ENCODE assay signal across 33 cellular contexts in genomic region chr6:50826803-50827202, GRCh38. TPM values are rescaled to one million over a fixed set of nuclear protein-coding genes. Genes with fewer than 3 reads are reported as not detected.
DNase-seq lines count a peak whose midpoint lies in the region; ATAC-seq, FAIRE-seq and TF ChIP-seq lines count a peak whose summit lies in the region.
"Had no signal": no experiment of that assay in that cellular context is flagged by ENCODE, and none has a peak within 500 bp of the region (broad histone marks: within the 10 kb centered on the region; RNA-seq: fewer than 3 reads in every experiment).

No MANE protein-coding gene starts in this region.

- CTCF ChIA-PET in A673 (lab: Charles Lee) (no interaction called here), PC-3 (lab: Charles Lee) (no interaction called here)

- H3K4me2 ChIP-seq in PC-3 (ENCODE audit: low read length) (peak overlapping the region; percentile 10; the same call in 1 of the 2 replicates), keratinocyte (ENCODE audit: control insufficient read depth, extremely low read depth, insufficient read depth, low read depth, low read length) (peak overlapping the region; percentile 18)
- H3K4me2 ChIP-seq: smooth muscle cell had no signal

- peak overlapping the region; percentile 63 for H2AFZ ChIP-seq in PC-3 (ENCODE audit: low read length)
- peak overlapping the region; percentile 39 for H2AFZ ChIP-seq in keratinocyte (ENCODE audit: control insufficient read depth, low read length)

- H3K27me3 ChIP-seq in A673 (replicated peaks; ENCODE audit: insufficient read depth, low read depth, low read length, poor library complexity) (peaks cover 59% of the 10 kb centered on the region), PC-3 (ENCODE audit: low read length) (peaks cover 34% of the 10 kb centered on the region), keratinocyte (ENCODE audit: control insufficient read depth, extremely low read depth, insufficient read depth, low read length) (peaks cover 28% of the 10 kb centered on the region), esophagus squamous epithelium (peaks cover 0 to 91% (median 8%) of the 10 kb centered on the region in 4 donors)
- H3K27me3 ChIP-seq: ascending aorta had no signal

- no peak for TF ChIP-seq POLR2A in esophagus squamous epithelium (IDR thresholded peaks at IDR 0.05)

- H3K9me3 ChIP-seq in A673 (ENCODE audit: low read depth, low read length, poor library complexity, severe bottlenecking) (no peaks in the 10 kb centered on the region), PC-3 (ENCODE audit: low read length) (no peaks in the 10 kb centered on the region), keratinocyte (ENCODE audit: control insufficient read depth, low read depth, low read length) (no peaks in the 10 kb centered on the region), esophagus squamous epithelium (no peaks in the 10 kb centered on the region)
- H3K9me3 ChIP-seq: ascending aorta, left lung had no signal

- POLR2A ChIA-PET in A673 (lab: Charles Lee; ENCODE audit: low non-redundant PET) = no interaction called here
- POLR2A ChIA-PET in PC-3 (lab: Charles Lee; ENCODE audit: unreplicated experiment) = no interaction called here

- no peaks in the 10 kb centered on the region for H3K79me2 ChIP-seq in PC-3 (ENCODE audit: low read length)
- H3K79me2 ChIP-seq in keratinocyte (ENCODE audit: control insufficient read depth, insufficient read depth, low read length) = no peaks in the 10 kb centered on the region

- 17 to 32% methylated on average over 15 of the region's 15 CpGs for WGBS in esophagus squamous epithelium, 2 donors

- peak overlapping the region; percentile 5 for H3K4me3 ChIP-seq in A673 (ENCODE audit: low read depth, low read length, poor library complexity, severe bottlenecking)
- no peak overlapping the region for H3K4me3 ChIP-seq in PC-3 (ENCODE audit: low read length)
- H3K4me3 ChIP-seq in keratinocyte (ENCODE audit: control insufficient read depth in 2 of 3, extremely low read depth in 1 of 3, insufficient read depth in 2 of 3, low read depth in 1 of 3, low read length in 3 of 3) = no peak overlapping the region
- H3K4me3 ChIP-seq in coronary artery = no peak overlapping the region
- peak overlapping the region in 2 of 4 donors; percentile 6 to 30 for H3K4me3 ChIP-seq in esophagus squamous epithelium
- H3K4me3 ChIP-seq: ascending aorta, left lung, smooth muscle cell had no signal

- TF ChIP-seq CTCF in A673 (conservative IDR thresholded peaks at IDR 0.05; ENCODE audit: low read depth, low read length) (no peak), PC-3 (conservative IDR thresholded peaks at IDR 0.05; ENCODE audit: low read depth, low read length) (no peak), keratinocyte (optimal IDR thresholded peaks at IDR 0.05 in 1 of 3, IDR thresholded peaks at IDR 0.05 in 1 of 3, conservative IDR thresholded peaks at IDR 0.05 in 1 of 3; ENCODE audit: extremely low read depth in 1 of 3, insufficient read depth in 2 of 3, low read length in 3 of 3) (no peak), coronary artery (IDR thresholded peaks at IDR 0.05) (no peak), esophagus squamous epithelium (IDR thresholded peaks at IDR 0.05) (no peak)

- no peaks in the 10 kb centered on the region for H3K9me1 ChIP-seq in keratinocyte (ENCODE audit: control insufficient read depth, extremely low read depth, insufficient read depth, low read length)

- H3K4me1 ChIP-seq in A673 (ENCODE audit: insufficient read depth, low read length, poor library complexity, severe bottlenecking) = peaks cover 49% of the 10 kb centered on the region
- peaks cover 6% of the 10 kb centered on the region; the same call in 1 of the 2 replicates for H3K4me1 ChIP-seq in PC-3 (ENCODE audit: insufficient read depth, low read length)
- peaks cover 17% of the 10 kb centered on the region for H3K4me1 ChIP-seq in keratinocyte (ENCODE audit: control insufficient read depth, extremely low read depth, insufficient read depth, low read length)
- peaks cover 0 to 73% (median 0%) of the 10 kb centered on the region in 3 donors for H3K4me1 ChIP-seq in esophagus squamous epithelium
- H3K4me1 ChIP-seq: ascending aorta, left lung had no signal

- intact Hi-C loops in A673 (cut with micrococcal nuclease; ENCODE audit: unreplicated experiment) (loop anchor here (2.0 kb wide), 1 partner anchor 126 kb away; no protein-coding TSS in a partner anchor), PC-3 (cut with micrococcal nuclease) (no loop called here), esophagus squamous epithelium (cut with DNase I) (no loop called here)

- H3K9ac ChIP-seq in PC-3 (ENCODE audit: low read length) (no peak overlapping the region), keratinocyte (ENCODE audit: control insufficient read depth, extremely low read depth, insufficient read depth, low read length) (no peak overlapping the region)

- DNase-seq in A673 (ENCODE audit: low spot score) (peak; percentile 89), NCI-H1105 treated with DMSO at 0.1 percent for 48 hours (lab: John Stamatoyannopoulos, UW) (peak; percentile 83), PC-3 (no peak), keratinocyte (ENCODE audit: low read depth, low spot score) (no peak), coronary artery (ENCODE audit: low spot score) (no peak), RKO (ENCODE audit: low spot score) (no peak), esophagus squamous epithelium (lab: John Stamatoyannopoulos, UW) (no peak)
- DNase-seq in stimulated activated CD4-positive, alpha-beta T cell treated with anti-CD3 and anti-CD28 coated beads, Interleukin-4, amount 100 ng/mL, for 1 hour = no peak
- DNase-seq: activated CD4-positive, alpha-beta T cell treated with anti-CD3 and anti-CD28 coated beads for 4 hours; activated effector memory CD4-positive, alpha-beta T cell treated with Interleukin-2 at 50 U/mL for 16 hours; activated naive CD8-positive, alpha-beta T cell treated with anti-CD3 and anti-CD28 coated beads, Interleukin-2, amount 10 ng/mL, durations not matched to agents 7 days and 5 days; C1 segment of cervical spinal cord; Calu3; central memory CD4-positive, alpha-beta T cell; DMS79 treated with DMSO at 0.1 percent for 48 hours; GF-D8; H9; left lung; naive thymus-derived CD4-positive, alpha-beta T cell; NCI-H526; occipital lobe; RPMI8226; stimulated activated CD4-positive, alpha-beta T cell treated with anti-CD3 and anti-CD28 coated beads, Interleukin-1b, Interleukin-23, amount 100 ng/mL, for 48 hours; T-helper 2 cell; trophoblast cell had no signal

- H3K27ac ChIP-seq in A673 (ENCODE audit: low read depth, low read length, poor library complexity, severe bottlenecking) (no peak overlapping the region), PC-3 (ENCODE audit: low read length) (no peak overlapping the region), keratinocyte (ENCODE audit: control insufficient read depth, insufficient read depth, low read length) (no peak overlapping the region), coronary artery (no peak overlapping the region), esophagus squamous epithelium (peak overlapping the region in 2 of 4 donors; percentile 68 to 96)
- H3K27ac ChIP-seq: ascending aorta, left lung had no signal

- no peaks in the 10 kb centered on the region for H4K20me1 ChIP-seq in PC-3 (ENCODE audit: low read length)
- no peaks in the 10 kb centered on the region for H4K20me1 ChIP-seq in keratinocyte (ENCODE audit: control insufficient read depth, extremely low read depth, insufficient read depth, low read length)

- no peaks in the 10 kb centered on the region for H3F3A ChIP-seq in PC-3 (ENCODE audit: low read length, unreplicated experiment)

- dilution Hi-C loops in keratinocyte (cut with MboI; ENCODE audit: extremely low pct_ligation_motif_present, low sequenced_read_pairs) = no loop called here

- no TSS peak for BruUV-seq in A673 (replicated peaks; lab: Mats Ljungman, UMichigan)
- BruUV-seq in PC-3 (replicated peaks; lab: Mats Ljungman, UMichigan) = no TSS peak

- ATAC-seq in PC-3 = no peak
- ATAC-seq: left lung; naive thymus-derived CD4-positive, alpha-beta T cell had no signal

- FAIRE-seq in keratinocyte (lab: Jason Lieb, UNC) = no peak
- FAIRE-seq: endometrium, GM19239 had no signal

- H3K9me2 ChIP-seq in PC-3 (replicated peaks; ENCODE audit: low read length) = no peaks in the 10 kb centered on the region

- H3K36me3 ChIP-seq in A673 (ENCODE audit: insufficient read depth, low read length, poor library complexity, severe bottlenecking) (no peaks in the 10 kb centered on the region), PC-3 (ENCODE audit: low read depth, low read length) (no peaks in the 10 kb centered on the region), keratinocyte (ENCODE audit: control insufficient read depth in 2 of 2, extremely low read depth in 1 of 2, insufficient read depth in 2 of 2, low read length in 2 of 2) (no peaks in the 10 kb centered on the region), esophagus squamous epithelium (no peaks in the 10 kb centered on the region)
- H3K36me3 ChIP-seq: ascending aorta, left lung had no signal

RNA-seq across cellular contexts. Expression of gene TFAP2B, which starts 8.1 kb away (rescaled TPM):
- total RNA-seq in A673 (2021) (0.56 and 1.7 TPM in 2 replicates), PC-3 (2014; rRNA removed) (not detected in 2 replicates), esophagus squamous epithelium (1 to 10 TPM in 3 of 4 donors, under 1 TPM in 1; 0.35 to 4.4 (median 1.8) TPM)
- polyA plus RNA-seq in keratinocyte = 0.01 to 0.08 TPM in 2 of 3 replicates, not detected in the other
- polyA plus RNA-seq in keratinocyte (2011; ENCODE audit: low read depth) = not detected
- not detected in 2 replicates for polyA plus RNA-seq in keratinocyte (2011; cell fraction: cytosol; rRNA removed)
- polyA plus RNA-seq in keratinocyte (2011; cell fraction: nucleus; rRNA removed) = not detected in 2 replicates
- 0.24 TPM in 1 of 2 replicates, not detected in the other for polyA plus RNA-seq in keratinocyte (2012; ENCODE audit: low replicate concordance)
- polyA minus RNA-seq in keratinocyte = 0.43 TPM in 1 of 3 replicates, not detected in the others
- polyA minus RNA-seq in keratinocyte (2011; cell fraction: cytosol; rRNA and poly(A)+ RNA removed) = not detected
- not detected in 2 replicates for polyA minus RNA-seq in keratinocyte (2011; cell fraction: nucleus; rRNA and poly(A)+ RNA removed)
- total RNA-seq: activated naive CD8-positive, alpha-beta T cell treated with anti-CD3 and anti-CD28 coated beads, Interleukin-2, amount 10 ng/mL, durations not matched to agents 7 days and 5 days; ascending aorta; Calu3; dermis microvascular lymphatic vessel endothelial cell; glomerular endothelial cell; H9; HT-29; naive thymus-derived CD4-positive, alpha-beta T cell; occipital lobe; smooth muscle cell had no signal
- polyA plus RNA-seq: AG04450; naive thymus-derived CD4-positive, alpha-beta T cell; smooth muscle cell had no signal

Comparison
In these comparisons a context has a peak if more than half of its experiments do, and no peak if none do; other contexts are left out.
1. DNase-seq: peak in A673 (single experiment) and NCI-H1105 treated with DMSO at 0.1 percent for 48 hours (single experiment); none in PC-3 (single experiment), keratinocyte (single experiment), coronary artery (single experiment), RKO (single experiment), esophagus squamous epithelium (single experiment) and stimulated activated CD4-positive, alpha-beta T cell treated with anti-CD3 and anti-CD28 coated beads, Interleukin-4, amount 100 ng/mL, for 1 hour (single experiment).